1 cellular context compared by ENCODE assay signal in the genomic region with DNA sequence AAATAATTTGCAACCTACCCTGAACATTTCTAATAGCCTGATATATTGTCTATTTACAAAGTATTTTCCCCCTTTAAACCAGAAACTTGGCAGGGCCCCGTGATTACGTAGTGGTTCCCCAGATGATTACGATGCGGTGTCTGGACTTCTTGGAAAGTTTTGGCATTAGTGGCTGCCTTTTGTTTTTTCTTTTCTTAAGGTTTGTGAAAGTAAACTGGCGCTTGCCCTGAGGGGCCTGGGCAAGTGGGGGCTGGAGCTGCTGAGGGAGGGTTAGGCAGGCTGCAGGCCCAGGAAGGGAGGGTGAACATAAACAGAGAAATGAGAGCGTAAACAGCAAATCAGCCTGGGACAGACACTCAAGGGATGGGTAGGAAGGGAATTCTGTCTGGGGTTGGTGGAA.
TF ChIP-seq lines count a peak whose summit lies in the region.

No MANE protein-coding gene starts in this region.

TF ChIP-seq in IMR-90, 13 proteins besides CTCF, POLR2A, EP300 and RAD21 (continued from another document):
- TF ChIP-seq MAFK (IDR thresholded peaks at IDR 0.05; ENCODE audit: low read depth, low read length), result no peak
- no peak for TF ChIP-seq NFE2L2 (IDR thresholded peaks at IDR 0.05; ENCODE audit: low read depth, low read length)
- no peak for TF ChIP-seq CHD1 (IDR thresholded peaks at IDR 0.05; ENCODE audit: low read depth, low read length)
